10 cellular contexts compared by ENCODE assay signal in the genomic region with DNA sequence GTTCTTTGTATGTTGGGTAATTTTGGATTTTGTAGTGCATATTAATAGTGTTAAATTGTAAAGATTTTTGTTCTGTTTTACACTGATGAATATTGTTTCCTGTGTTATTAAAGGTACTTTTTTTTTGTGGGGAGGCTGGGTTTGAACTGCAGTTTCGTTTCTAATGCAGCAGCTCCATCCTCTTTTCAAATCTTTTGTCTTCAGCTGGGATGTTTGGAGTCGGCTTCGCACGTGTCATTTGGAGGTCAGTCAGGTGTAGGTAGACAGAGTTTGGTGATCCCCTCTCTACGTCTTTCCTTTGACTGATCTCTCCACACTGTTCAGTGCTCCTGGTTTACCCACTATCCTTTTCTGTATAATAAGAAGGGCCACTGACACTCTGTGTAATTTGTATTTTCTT. TPM values are rescaled to one million over a fixed set of nuclear protein-coding genes. Genes with fewer than 3 reads are reported as not detected.
DNase-seq lines count a peak whose midpoint lies in the region; ATAC-seq and TF ChIP-seq lines count a peak whose summit lies in the region.
"Had no signal": no experiment of that assay in that cellular context is flagged by ENCODE, and none has a peak within 500 bp of the region (broad histone marks: within the 10 kb centered on the region; RNA-seq: fewer than 3 reads in every experiment).

No MANE protein-coding gene starts in this region.

- peaks cover 37% of the 10 kb centered on the region for H3K4me1 Mint-ChIP-seq in central memory CD8-positive, alpha-beta T cell
- H3K4me1 Mint-ChIP-seq: neural progenitor cell had no signal

- H3K27me3 Mint-ChIP-seq in central memory CD8-positive, alpha-beta T cell: no peaks in the 10 kb centered on the region

- no peaks in the 10 kb centered on the region for H3K9me3 Mint-ChIP-seq in central memory CD8-positive, alpha-beta T cell

- peak overlapping the region; percentile 61 for H3K4me3 Mint-ChIP-seq in central memory CD8-positive, alpha-beta T cell
- H3K4me3 Mint-ChIP-seq: neural progenitor cell had no signal

- H3K36me3 Mint-ChIP-seq in central memory CD8-positive, alpha-beta T cell (ENCODE audit: insufficient read depth): no peaks in the 10 kb centered on the region
- H3K36me3 Mint-ChIP-seq: neural progenitor cell had no signal

- H3K27ac Mint-ChIP-seq in central memory CD8-positive, alpha-beta T cell (ENCODE audit: low read depth): peak overlapping the region; percentile 97
- H3K27ac Mint-ChIP-seq: neural progenitor cell had no signal

- TF ChIP-seq CTCF in GM20000 (IDR thresholded peaks at IDR 0.05; ENCODE audit: extremely low read depth, missing control alignments): no peak
- no peak for TF ChIP-seq CTCF in omental fat pad (IDR thresholded peaks at IDR 0.05)

- peak; percentile 48 for ATAC-seq in GM18508 (IDR thresholded peaks at IDR 0.05; ENCODE audit: insufficient read depth, unreplicated experiment)
- peak; percentile 42 for ATAC-seq in GM19455 (IDR thresholded peaks at IDR 0.05; ENCODE audit: unreplicated experiment)
- peak; percentile 44 for ATAC-seq in HG03039 (IDR thresholded peaks at IDR 0.05; ENCODE audit: unreplicated experiment)
- ATAC-seq in central memory CD8-positive, alpha-beta T cell (replicated peaks; ENCODE audit: extremely low read depth, poor library complexity, severe bottlenecking): peak; percentile 57
- ATAC-seq in omental fat pad (ENCODE audit: low FRiP score): no peak

- DNase-seq in central memory CD8-positive, alpha-beta T cell (ENCODE audit: low spot score in 2 of 2): no peak
- DNase-seq in GM20000 (ENCODE audit: low spot score) (no peak), COLO829 (ENCODE audit: low spot score) (no peak), omental fat pad (ENCODE audit: low spot score) (no peak)
- DNase-seq: NCI-H146, spleen had no signal

RNA-seq across cellular contexts. Expression of gene TDRD3, which starts 30.3 kb away (rescaled TPM):
- total RNA-seq in omental fat pad: 10 to 100 TPM; 16.9 to 36.4 (median 20.7) TPM
